8 cellular contexts compared by ENCODE assay signal in the genomic region with DNA sequence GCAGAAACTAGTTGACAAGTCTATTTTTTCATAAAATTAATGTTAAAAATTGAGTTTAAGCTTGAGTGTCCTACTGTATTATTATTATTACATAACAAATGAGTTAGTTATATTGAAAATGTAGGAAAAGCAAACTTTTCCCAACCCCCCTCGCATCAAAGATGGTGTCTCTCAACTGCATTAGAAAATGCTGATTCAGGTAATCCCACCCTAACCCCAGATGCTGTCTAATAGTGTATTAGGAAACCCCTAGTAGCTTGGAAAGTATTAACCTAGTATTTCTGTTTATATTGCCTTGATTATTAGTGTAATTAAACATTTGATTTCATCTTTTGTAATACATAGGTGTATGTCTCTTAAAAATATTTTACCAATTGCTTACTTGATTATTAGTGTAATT.
"Had no signal": no experiment of that assay in that cellular context is flagged by ENCODE, and none has a peak within 500 bp of the region (broad histone marks: within the 10 kb centered on the region; RNA-seq: fewer than 3 reads in every experiment).

No MANE protein-coding gene starts in this region.

- H2AFZ ChIP-seq: GM23248 had no signal

- H3K27ac ChIP-seq: GM23248, KMS-11 had no signal

- DNase-seq: GM23248, GOT3, H9, HCEC 1CT, KBM-7 had no signal

- H3K4me3 ChIP-seq: GM23248 had no signal

- H3K4me2 ChIP-seq: KMS-11 had no signal

- H3K9ac ChIP-seq: GM23248, KMS-11 had no signal

- FAIRE-seq: H54, HTR-8/SVneo had no signal
